Comparison of ENCODE assay signal across 20 cellular contexts in the genomic region with DNA sequence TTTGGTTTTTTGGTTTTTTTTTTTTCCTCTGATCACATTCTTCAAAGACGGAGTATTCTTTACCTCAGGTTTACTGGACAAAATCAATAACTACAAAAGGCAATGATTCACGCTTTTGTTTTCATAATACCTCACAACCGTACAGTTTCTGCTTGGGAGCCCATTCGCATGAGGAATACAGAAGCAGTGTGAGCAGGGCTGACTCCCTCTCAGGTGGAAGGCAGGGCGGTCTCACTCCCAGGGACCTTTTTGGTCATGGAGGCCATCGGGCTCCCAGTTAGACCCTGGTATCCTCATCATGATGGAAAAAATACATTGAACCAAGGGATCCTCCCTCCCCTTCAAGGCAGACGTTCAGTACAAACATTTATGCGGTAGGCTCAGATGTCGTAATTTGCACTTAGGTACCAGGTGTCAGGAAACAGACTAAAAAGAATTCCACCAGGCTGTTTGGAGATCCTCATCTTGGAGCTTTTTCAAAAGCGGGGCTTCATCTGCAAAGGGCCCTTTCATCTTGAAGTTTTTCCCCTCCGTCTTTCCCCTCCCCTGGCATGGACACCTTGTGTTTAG. TPM values are rescaled to one million over a fixed set of nuclear protein-coding genes. Genes with fewer than 3 reads are reported as not detected.
DNase-seq lines count a peak whose midpoint lies in the region; ATAC-seq and TF ChIP-seq lines count a peak whose summit lies in the region.
"Had no signal": no experiment of that assay in that cellular context is flagged by ENCODE, and none has a peak within 500 bp of the region (broad histone marks: within the 10 kb centered on the region; RNA-seq: fewer than 3 reads in every experiment).

No MANE protein-coding gene starts in this region.

- CTCF ChIA-PET in A673 (lab: Charles Lee) = no interaction called here

- no peak for ATAC-seq in Right ventricle myocardium superior (ENCODE audit: poor library complexity)
- no peak for ATAC-seq in stimulated activated effector memory CD8-positive, alpha-beta T cell treated with anti-CD3 and anti-CD28 coated beads, Interleukin-12 subunit alpha, Interleukin-12 subunit beta, amount 100 ng/mL, for 72 hours
- no peak for ATAC-seq in HG03108 (IDR thresholded peaks at IDR 0.05; ENCODE audit: unreplicated experiment)
- ATAC-seq: lower lobe of right lung, sciatic nerve had no signal

- BruUV-seq in A673 (replicated peaks; lab: Mats Ljungman, UMichigan) = no TSS peak

- H3K36me3 Mint-ChIP-seq in activated T-helper 1 cell treated with anti-CD3 and anti-CD28 coated beads, Interleukin-12 subunit alpha, Interleukin-12 subunit beta, Interleukin-2, Interleukin-4 antibody, amounts not matched to agents 30 ng/mL and 10 ng/mL and 1 ng/mL, durations not matched to agents 14 hours and 24 hours and 36 hours (ENCODE audit: low read depth) = peaks cover 75% of the 10 kb centered on the region
- H3K36me3 Mint-ChIP-seq in endodermal cell (ENCODE audit: low read depth) = peaks cover 81% of the 10 kb centered on the region
- peaks cover 100% of the 10 kb centered on the region for H3K36me3 Mint-ChIP-seq in stimulated activated effector memory CD8-positive, alpha-beta T cell treated with anti-CD3 and anti-CD28 coated beads, Interleukin-12 subunit alpha, Interleukin-12 subunit beta, amount 100 ng/mL, for 72 hours

- no peak for DNase-seq in left ventricle myocardium inferior
- no peak for DNase-seq in Right ventricle myocardium superior
- DNase-seq in activated T-helper 1 cell treated with anti-CD3 and anti-CD28 coated beads, Interleukin-12 subunit alpha, Interleukin-12 subunit beta, Interleukin-2, Interleukin-4 antibody, amounts not matched to agents 30 ng/mL and 10 ng/mL and 1 ng/mL, durations not matched to agents 14 hours and 24 hours and 36 hours (ENCODE audit: low spot score) = no peak
- DNase-seq in endodermal cell = no peak
- DNase-seq in stimulated activated effector memory CD8-positive, alpha-beta T cell treated with anti-CD3 and anti-CD28 coated beads, Interleukin-12 subunit alpha, Interleukin-12 subunit beta, amount 100 ng/mL, for 72 hours (ENCODE audit: low spot score in 2 of 2) = no peak
- no peak for DNase-seq in A673 (ENCODE audit: low spot score)
- DNase-seq in 8988T = no peak
- DNase-seq: effector memory CD4-positive, alpha-beta T cell; GF-D8; H9; islet precursor cell; lower lobe of right lung; NCI-H1105; NCI-H2081; PC-9; T-helper 1 cell had no signal

- H3K27me3 Mint-ChIP-seq in activated T-helper 1 cell treated with anti-CD3 and anti-CD28 coated beads, Interleukin-12 subunit alpha, Interleukin-12 subunit beta, Interleukin-2, Interleukin-4 antibody, amounts not matched to agents 30 ng/mL and 10 ng/mL and 1 ng/mL, durations not matched to agents 14 hours and 24 hours and 36 hours (ENCODE audit: insufficient read depth) = no peaks in the 10 kb centered on the region
- no peaks in the 10 kb centered on the region for H3K27me3 Mint-ChIP-seq in endodermal cell (ENCODE audit: insufficient read depth)
- H3K27me3 Mint-ChIP-seq: IgD-negative memory B cell had no signal

- intact Hi-C loops in left ventricle myocardium inferior (cut with micrococcal nuclease) = no loop called here
- intact Hi-C loops in Right ventricle myocardium superior (cut with DNase I) = no loop called here
- intact Hi-C loops in activated T-helper 1 cell treated with anti-CD3 and anti-CD28 coated beads, Interleukin-12 subunit alpha, Interleukin-12 subunit beta, Interleukin-2, Interleukin-4 antibody, amounts not matched to agents 30 ng/mL and 10 ng/mL and 1 ng/mL, durations not matched to agents 14 hours and 24 hours and 36 hours (cut with micrococcal nuclease) = no loop called here
- intact Hi-C loops in A673 (cut with micrococcal nuclease; ENCODE audit: unreplicated experiment) = no loop called here

- H3K9ac ChIP-seq in endodermal cell (ENCODE audit: extremely low read depth, low read length, poor library complexity, severe bottlenecking) = no peak overlapping the region

- H3K9me3 ChIP-seq in left ventricle myocardium inferior (replicated peaks) (no peaks in the 10 kb centered on the region), endodermal cell (ENCODE audit: control insufficient read depth, low read length) (no peaks in the 10 kb centered on the region), A673 (ENCODE audit: low read depth, low read length, poor library complexity, severe bottlenecking) (no peaks in the 10 kb centered on the region)
- H3K9me3 ChIP-seq: esophagus muscularis mucosa, lower lobe of right lung had no signal

- POLR2A ChIA-PET in A673 (lab: Charles Lee; ENCODE audit: low non-redundant PET) = no interaction called here

- WGBS in endodermal cell (ENCODE audit: insufficient coverage in 1 of 2, insufficient read length in 1 of 2), 2 experiments = 94 to 97% methylated on average over 6 to 11 of the region's 11 CpGs

- peak overlapping the region; percentile 72 for H3K27ac ChIP-seq in left ventricle myocardium inferior (replicated peaks)
- H3K27ac ChIP-seq in endodermal cell (ENCODE audit: low read depth, low read length) = peak overlapping the region; percentile 9
- H3K27ac ChIP-seq in A673 (ENCODE audit: low read depth, low read length, poor library complexity, severe bottlenecking) = no peak overlapping the region
- H3K27ac ChIP-seq: lower lobe of right lung, PC-9 had no signal

- H3K36me3 ChIP-seq in left ventricle myocardium inferior = peaks cover 24% of the 10 kb centered on the region
- peaks cover 37% of the 10 kb centered on the region for H3K36me3 ChIP-seq in endodermal cell (ENCODE audit: control insufficient read depth, insufficient read depth, low read length)
- H3K36me3 ChIP-seq in A673 (ENCODE audit: insufficient read depth, low read length, poor library complexity, severe bottlenecking) = no peaks in the 10 kb centered on the region

- peaks cover 42% of the 10 kb centered on the region for H3K4me1 Mint-ChIP-seq in activated T-helper 1 cell treated with anti-CD3 and anti-CD28 coated beads, Interleukin-12 subunit alpha, Interleukin-12 subunit beta, Interleukin-2, Interleukin-4 antibody, amounts not matched to agents 30 ng/mL and 10 ng/mL and 1 ng/mL, durations not matched to agents 14 hours and 24 hours and 36 hours (ENCODE audit: low read depth)
- peaks cover 6% of the 10 kb centered on the region for H3K4me1 Mint-ChIP-seq in endodermal cell
- H3K4me1 Mint-ChIP-seq in stimulated activated effector memory CD8-positive, alpha-beta T cell treated with anti-CD3 and anti-CD28 coated beads, Interleukin-12 subunit alpha, Interleukin-12 subunit beta, amount 100 ng/mL, for 72 hours = peaks cover 34% of the 10 kb centered on the region
- H3K4me1 Mint-ChIP-seq: IgD-negative memory B cell had no signal

- no peaks in the 10 kb centered on the region for H3K9me3 Mint-ChIP-seq in activated T-helper 1 cell treated with anti-CD3 and anti-CD28 coated beads, Interleukin-12 subunit alpha, Interleukin-12 subunit beta, Interleukin-2, Interleukin-4 antibody, amounts not matched to agents 30 ng/mL and 10 ng/mL and 1 ng/mL, durations not matched to agents 14 hours and 24 hours and 36 hours
- H3K9me3 Mint-ChIP-seq in endodermal cell = no peaks in the 10 kb centered on the region
- no peaks in the 10 kb centered on the region for H3K9me3 Mint-ChIP-seq in stimulated activated effector memory CD8-positive, alpha-beta T cell treated with anti-CD3 and anti-CD28 coated beads, Interleukin-12 subunit alpha, Interleukin-12 subunit beta, amount 100 ng/mL, for 72 hours
- H3K9me3 Mint-ChIP-seq: H9, IgD-negative memory B cell had no signal

- H3K27me3 ChIP-seq in left ventricle myocardium inferior (ENCODE audit: low read depth) = no peaks in the 10 kb centered on the region
- H3K27me3 ChIP-seq in endodermal cell (ENCODE audit: control insufficient read depth, insufficient read depth, low read length, poor library complexity, severe bottlenecking) = no peaks in the 10 kb centered on the region
- H3K27me3 ChIP-seq in A673 (replicated peaks; ENCODE audit: insufficient read depth, low read depth, low read length, poor library complexity) = peaks cover 55% of the 10 kb centered on the region
- H3K27me3 ChIP-seq: esophagus muscularis mucosa had no signal

- H3K4me3 Mint-ChIP-seq in activated T-helper 1 cell treated with anti-CD3 and anti-CD28 coated beads, Interleukin-12 subunit alpha, Interleukin-12 subunit beta, Interleukin-2, Interleukin-4 antibody, amounts not matched to agents 30 ng/mL and 10 ng/mL and 1 ng/mL, durations not matched to agents 14 hours and 24 hours and 36 hours = no peak overlapping the region
- no peak overlapping the region for H3K4me3 Mint-ChIP-seq in endodermal cell
- H3K4me3 Mint-ChIP-seq in stimulated activated effector memory CD8-positive, alpha-beta T cell treated with anti-CD3 and anti-CD28 coated beads, Interleukin-12 subunit alpha, Interleukin-12 subunit beta, amount 100 ng/mL, for 72 hours = no peak overlapping the region
- H3K4me3 Mint-ChIP-seq: H9, IgD-negative memory B cell had no signal

- TF ChIP-seq CTCF in left ventricle myocardium inferior (IDR thresholded peaks at IDR 0.05; ENCODE audit: borderline replicate concordance) (no peak), endodermal cell (conservative IDR thresholded peaks at IDR 0.05) (no peak), A673 (conservative IDR thresholded peaks at IDR 0.05; ENCODE audit: low read depth, low read length) (no peak)

- H3K4me3 ChIP-seq in left ventricle myocardium inferior = no peak overlapping the region
- no peak overlapping the region for H3K4me3 ChIP-seq in endodermal cell (ENCODE audit: low read length)
- no peak overlapping the region for H3K4me3 ChIP-seq in A673 (ENCODE audit: low read depth, low read length, poor library complexity, severe bottlenecking)
- H3K4me3 ChIP-seq: esophagus muscularis mucosa, lower lobe of right lung, PC-9 had no signal

- peaks cover 80% of the 10 kb centered on the region for H3K4me1 ChIP-seq in left ventricle myocardium inferior
- no peaks in the 10 kb centered on the region for H3K4me1 ChIP-seq in endodermal cell (ENCODE audit: control insufficient read depth, insufficient read depth, low read length)
- H3K4me1 ChIP-seq in A673 (ENCODE audit: insufficient read depth, low read length, poor library complexity, severe bottlenecking) = no peaks in the 10 kb centered on the region
- H3K4me1 ChIP-seq: lower lobe of right lung had no signal

- H3K27ac Mint-ChIP-seq in activated T-helper 1 cell treated with anti-CD3 and anti-CD28 coated beads, Interleukin-12 subunit alpha, Interleukin-12 subunit beta, Interleukin-2, Interleukin-4 antibody, amounts not matched to agents 30 ng/mL and 10 ng/mL and 1 ng/mL, durations not matched to agents 14 hours and 24 hours and 36 hours = peak overlapping the region; percentile 55
- no peak overlapping the region for H3K27ac Mint-ChIP-seq in endodermal cell
- peak overlapping the region; percentile 79 for H3K27ac Mint-ChIP-seq in stimulated activated effector memory CD8-positive, alpha-beta T cell treated with anti-CD3 and anti-CD28 coated beads, Interleukin-12 subunit alpha, Interleukin-12 subunit beta, amount 100 ng/mL, for 72 hours

RNA-seq across cellular contexts. Expression of gene TIGAR, which starts 19.0 kb away (rescaled TPM):
- total RNA-seq in left ventricle myocardium inferior = 13.6 TPM
- 13.6 TPM for total RNA-seq in Right ventricle myocardium superior
- total RNA-seq in activated T-helper 1 cell treated with anti-CD3 and anti-CD28 coated beads, Interleukin-12 subunit alpha, Interleukin-12 subunit beta, Interleukin-2, Interleukin-4 antibody, amounts not matched to agents 30 ng/mL and 10 ng/mL and 1 ng/mL, durations not matched to agents 14 hours and 24 hours and 36 hours = 14.4 TPM in 2 replicates
- total RNA-seq in endodermal cell = 10 to 100 TPM; 19.2 to 41.3 TPM
- polyA plus RNA-seq in endodermal cell (2013, experiment 1 of 2) = 7.7 TPM
- 8.9 TPM for polyA plus RNA-seq in endodermal cell (2013, experiment 2 of 2)
- 11.6 and 15.5 TPM in 2 replicates for total RNA-seq in A673 (2021)

RNA-seq across cellular contexts. Expression of gene CCND2, which starts 28.5 kb away (rescaled TPM):
- total RNA-seq in left ventricle myocardium inferior (283 TPM), Right ventricle myocardium superior (206 TPM), endodermal cell (100 to 1,000 TPM; 286 to 362 TPM), A673 (2021) (2.0 and 2.6 TPM in 2 replicates)
- total RNA-seq in activated T-helper 1 cell treated with anti-CD3 and anti-CD28 coated beads, Interleukin-12 subunit alpha, Interleukin-12 subunit beta, Interleukin-2, Interleukin-4 antibody, amounts not matched to agents 30 ng/mL and 10 ng/mL and 1 ng/mL, durations not matched to agents 14 hours and 24 hours and 36 hours = 548 and 549 TPM in 2 replicates
- 86.6 TPM for polyA plus RNA-seq in endodermal cell (2013, experiment 1 of 2)
- 81.3 TPM for polyA plus RNA-seq in endodermal cell (2013, experiment 2 of 2)

Comparison
In these comparisons a context has a peak if more than half of its experiments do, and no peak if none do; other contexts are left out.
1. RNA of gene CCND2, which starts 28.5 kb away (total RNA-seq): 548 to 549 TPM in activated T-helper 1 cell treated with anti-CD3 and anti-CD28 coated beads, Interleukin-12 subunit alpha, Interleukin-12 subunit beta, Interleukin-2, Interleukin-4 antibody, amounts not matched to agents 30 ng/mL and 10 ng/mL and 1 ng/mL, durations not matched to agents 14 hours and 24 hours and 36 hours, 286 to 362 TPM in endodermal cell, 283 TPM in left ventricle myocardium inferior (single experiment) and 206 TPM in Right ventricle myocardium superior (single experiment); 2.0 to 2.6 TPM in A673; every median in the first group is over 10 times any median in the second.